In genomic region chr1:40362699-40363098, GRCh38 we compare ENCODE assay signal across 2 cellular contexts.
TF ChIP-seq lines count a peak whose summit lies in the region.

No MANE protein-coding gene starts in this region.

TF ChIP-seq in liver, 16 proteins besides CTCF, POLR2A, EP300 and RAD21:
- TF ChIP-seq REST (IDR thresholded peaks at IDR 0.05) (peak; percentile 72), MAX (IDR thresholded peaks at IDR 0.05) (no peak), GABPA (IDR thresholded peaks at IDR 0.05 in 1 of 2, conservative IDR thresholded peaks at IDR 0.05 in 1 of 2) (no peak), HNF4G (IDR thresholded peaks at IDR 0.05) (no peak), TAF1 (conservative IDR thresholded peaks at IDR 0.05) (no peak), HNF4A (conservative IDR thresholded peaks at IDR 0.05) (no peak), FOXA2 (IDR thresholded peaks at IDR 0.05) (no peak)

TF ChIP-seq in HepG2, 621 proteins besides CTCF, POLR2A, EP300 and RAD21:
- TF ChIP-seq ZNF205 (CRISPR knock-in tag; IDR thresholded peaks at IDR 0.05) (no peak), REST (IDR thresholded peaks at IDR 0.05; ENCODE audit: borderline replicate concordance in 1 of 2, low read depth in 1 of 2, low read length in 2 of 2) (peak in 1 of 2 experiments; percentile 79; a peak in 2 of 4 replicates)
